ENCODE assay signal across 8 cellular contexts in the genomic region with DNA sequence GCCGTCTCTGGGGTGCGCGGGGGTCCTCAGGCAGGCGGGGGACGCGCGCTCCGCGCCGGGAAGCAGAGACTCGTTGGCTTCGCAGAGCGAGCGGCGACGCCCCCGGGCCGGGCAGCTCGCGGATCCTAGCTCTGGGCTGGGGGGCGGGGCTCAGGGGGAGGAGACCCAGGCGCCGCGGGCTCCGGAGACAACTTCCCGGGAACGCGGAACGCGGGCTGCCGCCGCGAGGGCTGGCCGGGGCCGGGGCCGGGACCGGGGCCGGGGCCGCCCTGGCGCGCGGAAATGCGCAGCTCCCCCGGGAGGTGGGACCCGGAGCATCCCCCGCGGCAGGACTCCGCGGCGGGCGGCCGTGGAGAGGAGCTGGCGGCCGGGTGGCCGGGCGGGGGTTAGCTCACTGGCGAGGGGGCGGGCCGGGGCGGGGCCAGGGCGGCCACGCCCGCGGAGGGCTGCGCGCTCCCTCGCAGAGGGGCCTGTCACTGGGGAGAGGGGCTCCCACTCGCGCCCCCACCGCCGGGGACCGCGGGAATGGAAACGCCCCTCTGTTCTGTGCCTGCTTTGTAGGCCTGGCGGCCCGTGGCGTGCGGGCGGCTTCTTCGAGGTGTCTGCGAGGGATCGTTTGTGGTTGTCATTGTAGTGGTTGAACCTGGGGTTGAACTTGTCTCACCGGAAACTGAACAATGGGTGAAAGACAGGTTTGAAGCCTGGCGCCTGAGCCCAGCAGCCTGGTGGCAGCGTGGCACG. TPM values are rescaled to one million over a fixed set of nuclear protein-coding genes. Genes with fewer than 3 reads are reported as not detected.
DNase-seq lines count a peak whose midpoint lies in the region; ATAC-seq and TF ChIP-seq lines count a peak whose summit lies in the region.

Gene GAS7, minus strand, starts transcription at position 98 of the 741 bp plus-strand sequence.

- WGBS in mammary epithelial cell (ENCODE audit: low coverage, missing lambda C conversion rate) = 4% methylated on average over 8 of the region's 86 CpGs

- H3K9ac ChIP-seq in mammary epithelial cell (ENCODE audit: insufficient read depth, low read length) = no peak within 1 kb of the TSS

- H3K27ac ChIP-seq in Peyer's patch (peak within 1 kb of the TSS; percentile 49 to 67 (median 59)), mammary epithelial cell (ENCODE audit: insufficient read depth, low read depth, low read length) (no peak within 1 kb of the TSS)

- H2AFZ ChIP-seq in mammary epithelial cell (ENCODE audit: low read depth, low read length) = peak within 1 kb of the TSS; percentile 33

- intact Hi-C loops in mammary epithelial cell (cut with micrococcal nuclease) = no loop called here
- intact Hi-C loops in left colon (cut with DNase I, micrococcal nuclease) = no loop called here

- H3K4me1 ChIP-seq in Peyer's patch = no peaks in the 10 kb centered on the region
- H3K4me1 ChIP-seq in mammary epithelial cell (ENCODE audit: insufficient read depth, low read length) = no peaks in the 10 kb centered on the region

- no peak for TF ChIP-seq POLR2A in Peyer's patch (IDR thresholded peaks at IDR 0.05)

- no peaks in the 10 kb centered on the region for H3K79me2 ChIP-seq in mammary epithelial cell (ENCODE audit: insufficient read depth, low read length)

- in situ Hi-C loops in mammary epithelial cell (cut with MboI; ENCODE audit: low sequenced_read_pairs in 2 of 2) = no loop called here

- no peak for DNase-seq in AG10803 (ENCODE audit: low read depth)
- peak; percentile 21 to 69 (median 68) for DNase-seq in Peyer's patch
- DNase-seq in mammary epithelial cell = no peak
- DNase-seq in left colon = peak; percentile 39 to 51
- DNase-seq in stimulated activated CD8-positive, alpha-beta memory T cell treated with anti-CD3 and anti-CD28 coated beads, Interleukin-2, amount 100 ng/mL, for 48 hours (ENCODE audit: low read depth in 2 of 2) = peak; percentile 10 to 27
- no peak for DNase-seq in NCI-H1694 treated with DMSO at 0.1 percent for 48 hours (lab: John Stamatoyannopoulos, UW)

- no peaks in the 10 kb centered on the region for H4K20me1 ChIP-seq in mammary epithelial cell (ENCODE audit: insufficient read depth, low read length)

- H3K4me2 ChIP-seq in mammary epithelial cell (ENCODE audit: insufficient read depth, low read depth, low read length) = peak within 1 kb of the TSS; percentile 30

- H3K27me3 ChIP-seq in Peyer's patch (no peaks in the 10 kb centered on the region), mammary epithelial cell (ENCODE audit: insufficient read depth, low read length) (peaks cover 16% of the 10 kb centered on the region)

- H3K4me3 ChIP-seq in AG10803 (ENCODE audit: low read length) (peak within 1 kb of the TSS; percentile 70), Peyer's patch (peak within 1 kb of the TSS; percentile 39 to 62 (median 51)), mammary epithelial cell (replicated peaks in 1 of 3; ENCODE audit: insufficient read depth in 1 of 3, low read depth in 2 of 3, low read length in 3 of 3) (peak within 1 kb of the TSS in 1 of 3 experiments; percentile 28)

- TF ChIP-seq CTCF in AG10803 (conservative IDR thresholded peaks at IDR 0.05; ENCODE audit: low read length) (no peak), Peyer's patch (IDR thresholded peaks at IDR 0.05) (no peak), mammary epithelial cell (conservative IDR thresholded peaks at IDR 0.05 in 1 of 2, IDR thresholded peaks at IDR 0.05 in 1 of 2; ENCODE audit: extremely low read depth in 1 of 2, insufficient read depth in 1 of 2, low read depth in 1 of 2, low read length in 2 of 2) (no peak)

- no TSS peak for BruUV-seq in mammary epithelial cell (replicated peaks; lab: Mats Ljungman, UMichigan)

- no peaks in the 10 kb centered on the region for H3K36me3 ChIP-seq in Peyer's patch
- no peaks in the 10 kb centered on the region for H3K36me3 ChIP-seq in mammary epithelial cell (ENCODE audit: insufficient read depth, low read length)

- peak; percentile 74 for ATAC-seq in GM19452 (IDR thresholded peaks at IDR 0.05; ENCODE audit: unreplicated experiment)
- peak; percentile 38 for ATAC-seq in left colon
- no peak for ATAC-seq in HG02938 (IDR thresholded peaks at IDR 0.05; ENCODE audit: unreplicated experiment)

- peaks cover 0 to 4% (median 0%) of the 10 kb centered on the region in 4 donors for H3K9me3 ChIP-seq in Peyer's patch
- peaks cover 10% of the 10 kb centered on the region for H3K9me3 ChIP-seq in mammary epithelial cell (replicated peaks; ENCODE audit: insufficient read depth, low read length)

- dilution Hi-C loops in mammary epithelial cell (cut with HindIII; ENCODE audit: low sequenced_read_pairs) = no loop called here

- CTCF ChIA-PET in mammary epithelial cell (lab: Charles Lee; ENCODE audit: low non-redundant PET) = no interaction called here

RNA-seq across cellular contexts. Expression of gene GAS7, which starts in this region (rescaled TPM):
- total RNA-seq in Peyer's patch = 100 to 1,000 TPM in 1 of 4 donors, 10 to 100 TPM in 2, 1 to 10 TPM in 1; 6.8 to 104 (median 27.6) TPM
- total RNA-seq in mammary epithelial cell = under 1 TPM in 1 of 2 donors, not detected in 1; 0.50 TPM
- 0.16 TPM for polyA plus RNA-seq in mammary epithelial cell
- polyA minus RNA-seq in mammary epithelial cell = not detected
- 10 to 100 TPM in 1 of 2 donors, 1 to 10 TPM in 1; 6.3 to 22.9 TPM for total RNA-seq in left colon

Comparison
In these comparisons a context has a peak if more than half of its experiments do, and no peak if none do; other contexts are left out.
1. RNA of gene GAS7 (total RNA-seq): 6.8 to 104 TPM in Peyer's patch and 6.3 to 22.9 TPM in left colon; 0.50 TPM in mammary epithelial cell; every median in the first group is over 4 times any median in the second.
2. DNase-seq: peak in Peyer's patch (3 of 3), left colon (2 of 2) and stimulated activated CD8-positive, alpha-beta memory T cell treated with anti-CD3 and anti-CD28 coated beads, Interleukin-2, amount 100 ng/mL, for 48 hours (2 of 2); none in AG10803 (single experiment), mammary epithelial cell (single experiment) and NCI-H1694 treated with DMSO at 0.1 percent for 48 hours (single experiment).